ENCODE assay signal across 1 cellular context in genomic region chr3:150733373-150733935, GRCh38.
TF ChIP-seq lines count a peak whose summit lies in the region.

No MANE protein-coding gene starts in this region.

TF ChIP-seq in K562, 482 proteins besides CTCF, POLR2A, EP300 and RAD21 (continued from another document and continues in another):
- no peak for TF ChIP-seq ZNF354B (CRISPR knock-in tag; IDR thresholded peaks at IDR 0.05)
- TF ChIP-seq SMC3 (conservative IDR thresholded peaks at IDR 0.05; ENCODE audit: insufficient read depth, low read depth, low read length) = no peak
- no peak for TF ChIP-seq CCAR2 (IDR thresholded peaks at IDR 0.05; ENCODE audit: low read depth, low read length)
- TF ChIP-seq FIP1L1 (IDR thresholded peaks at IDR 0.05; ENCODE audit: low read depth, low read length, poor library complexity, severe bottlenecking) = no peak
- no peak for TF ChIP-seq ZNF444 (CRISPR knock-in tag; IDR thresholded peaks at IDR 0.05)
- TF ChIP-seq DMBX1 (CRISPR knock-in tag; IDR thresholded peaks at IDR 0.05; ENCODE audit: borderline replicate concordance) = no peak
- no peak for TF ChIP-seq REST (CRISPR knock-in tag; IDR thresholded peaks at IDR 0.05; ENCODE audit: low read depth)
- no peak for TF ChIP-seq ZNF121 (CRISPR knock-in tag; conservative IDR thresholded peaks at IDR 0.05)
- TF ChIP-seq ZNF436 (CRISPR knock-in tag; IDR thresholded peaks at IDR 0.05) = no peak
- no peak for TF ChIP-seq KLF10 (CRISPR knock-in tag; IDR thresholded peaks at IDR 0.05)
- TF ChIP-seq HES1 (IDR thresholded peaks at IDR 0.05; ENCODE audit: low read depth) = 0 out of 2 replicates have a peak, but pooled peaks have one; percentile 19
- TF ChIP-seq MXI1 (IDR thresholded peaks at IDR 0.05; ENCODE audit: low read depth, low read length) = 0 out of 2 replicates have a peak, but pooled peaks have one; percentile 38
- no peak for TF ChIP-seq RBM14 (IDR thresholded peaks at IDR 0.05; ENCODE audit: borderline replicate concordance, insufficient read depth, low read depth, low read length)
- peak; percentile 59; the same call in 1 of the 2 replicates for TF ChIP-seq ELF1 (tag; IDR thresholded peaks at IDR 0.05)
- no peak for TF ChIP-seq ARHGAP35 (IDR thresholded peaks at IDR 0.05; ENCODE audit: partially characterized antibody)
- TF ChIP-seq CHD1 (IDR thresholded peaks at IDR 0.05; ENCODE audit: low read length) = no peak
- no peak for TF ChIP-seq XRCC5 (IDR thresholded peaks at IDR 0.05; ENCODE audit: low read depth, low read length)
- peak; percentile 61; the same call in 1 of the 2 replicates for TF ChIP-seq TRIM28 (IDR thresholded peaks at IDR 0.05)
- TF ChIP-seq ESRRB (CRISPR knock-in tag; IDR thresholded peaks at IDR 0.05; ENCODE audit: borderline replicate concordance) = no peak
- no peak for TF ChIP-seq PHF8 (IDR thresholded peaks at IDR 0.05; ENCODE audit: borderline replicate concordance, low read length)
- TF ChIP-seq NONO (IDR thresholded peaks at IDR 0.05; ENCODE audit: low read depth in 2 of 2, low read length in 1 of 2) = peak in 1 of 2 experiments; percentile 9; a peak in 1 of 4 replicates
- TF ChIP-seq SUPT5H (IDR thresholded peaks at IDR 0.05) = no peak
- TF ChIP-seq MCM7 (IDR thresholded peaks at IDR 0.05) = no peak
- TF ChIP-seq SOX6 (IDR thresholded peaks at IDR 0.05) = peak; percentile 86
- TF ChIP-seq CBX1 (IDR thresholded peaks at IDR 0.05; ENCODE audit: low read depth) = no peak
- no peak for TF ChIP-seq POLR3A (IDR thresholded peaks at IDR 0.05; ENCODE audit: borderline replicate concordance, extremely low read depth, insufficient read depth, insufficient read length)
- TF ChIP-seq AFF1 (IDR thresholded peaks at IDR 0.05; ENCODE audit: low read depth in 1 of 2, partially characterized antibody in 2 of 2) = peak; percentile 54 to 81
- TF ChIP-seq U2AF1 (optimal IDR thresholded peaks at IDR 0.05; ENCODE audit: low read depth, low read length) = no peak
- no peak for TF ChIP-seq FOXK1 (CRISPR knock-in tag; IDR thresholded peaks at IDR 0.05; ENCODE audit: borderline replicate concordance)
- TF ChIP-seq GTF2A2 (tag; IDR thresholded peaks at IDR 0.05) = no peak
- no peak for TF ChIP-seq HNRNPH1 (optimal IDR thresholded peaks at IDR 0.05; ENCODE audit: low read depth, low read length)
- TF ChIP-seq HSF4 (CRISPR knock-in tag; IDR thresholded peaks at IDR 0.05; ENCODE audit: borderline replicate concordance) = no peak
- no peak for TF ChIP-seq ZNF507 (tag; conservative IDR thresholded peaks at IDR 0.05)
- no peak for TF ChIP-seq SIN3A (IDR thresholded peaks at IDR 0.05; ENCODE audit: borderline replicate concordance in 2 of 2, control insufficient read depth in 1 of 2, low read depth in 2 of 2, low read length in 2 of 2)
- TF ChIP-seq MLX (CRISPR knock-in tag; conservative IDR thresholded peaks at IDR 0.05) = no peak
- no peak for TF ChIP-seq ZNF174 (CRISPR knock-in tag; IDR thresholded peaks at IDR 0.05)
- TF ChIP-seq ERF (CRISPR knock-in tag; IDR thresholded peaks at IDR 0.05) = no peak
- TF ChIP-seq ZNF224 (CRISPR knock-in tag; IDR thresholded peaks at IDR 0.05) = no peak
- TF ChIP-seq DIDO1 (tag; IDR thresholded peaks at IDR 0.05; ENCODE audit: low read depth) = peak; percentile 61; the same call in 1 of the 2 replicates
- TF ChIP-seq KDM2B (CRISPR knock-in tag; IDR thresholded peaks at IDR 0.05) = no peak
- TF ChIP-seq MAFK (IDR thresholded peaks at IDR 0.05; ENCODE audit: low read length) = no peak
- no peak for TF ChIP-seq HMG20A (CRISPR knock-in tag; conservative IDR thresholded peaks at IDR 0.05)
- TF ChIP-seq EHMT2 (IDR thresholded peaks at IDR 0.05) = peak; percentile 63; the same call in 1 of the 2 replicates
- TF ChIP-seq GTF2B (IDR thresholded peaks at IDR 0.05; ENCODE audit: extremely low read depth, insufficient read length) = no peak
- TF ChIP-seq CCNT2 (IDR thresholded peaks at IDR 0.05; ENCODE audit: borderline replicate concordance, extremely low read depth, insufficient read length, low read depth, low read length) = no peak
- peak; percentile 41 to 48; a peak in 2 of 4 replicates for TF ChIP-seq NRF1 (conservative IDR thresholded peaks at IDR 0.05 in 1 of 2, IDR thresholded peaks at IDR 0.05 in 1 of 2)
- TF ChIP-seq SNAPC5 (CRISPR knock-in tag; IDR thresholded peaks at IDR 0.05) = no peak
- no peak for TF ChIP-seq JUNB (CRISPR knock-in tag; conservative IDR thresholded peaks at IDR 0.05)
- no peak for TF ChIP-seq XRCC3 (IDR thresholded peaks at IDR 0.05)
- no peak for TF ChIP-seq RBM15 (IDR thresholded peaks at IDR 0.05; ENCODE audit: insufficient read depth, low read length)
- TF ChIP-seq THRA (IDR thresholded peaks at IDR 0.05) = no peak
- TF ChIP-seq ZNF165 (CRISPR knock-in tag; IDR thresholded peaks at IDR 0.05; ENCODE audit: borderline replicate concordance) = no peak
- no peak for TF ChIP-seq MYC (IDR thresholded peaks at IDR 0.05; ENCODE audit: low read depth, low read length)
- no peak for TF ChIP-seq MYC (CRISPR knock-in tag; IDR thresholded peaks at IDR 0.05; ENCODE audit: borderline replicate concordance, low read depth)
- TF ChIP-seq ZNF699 (CRISPR knock-in tag; IDR thresholded peaks at IDR 0.05; ENCODE audit: insufficient replicate concordance) = no peak
- TF ChIP-seq GMEB1 (CRISPR knock-in tag; IDR thresholded peaks at IDR 0.05) = no peak
- TF ChIP-seq ZC3H11A (IDR thresholded peaks at IDR 0.05; ENCODE audit: low read depth, low read length) = no peak
- no peak for TF ChIP-seq FUS (optimal IDR thresholded peaks at IDR 0.05; ENCODE audit: low read depth, low read length)
- peak; percentile 64 for TF ChIP-seq HDAC3 (IDR thresholded peaks at IDR 0.05; ENCODE audit: borderline replicate concordance, partially characterized antibody)
- 0 out of 2 replicates have a peak, but pooled peaks have one; percentile 18 for TF ChIP-seq GATAD2B (IDR thresholded peaks at IDR 0.05; ENCODE audit: borderline replicate concordance)
- TF ChIP-seq RHOXF2B (CRISPR knock-in tag; conservative IDR thresholded peaks at IDR 0.05) = no peak
- no peak for TF ChIP-seq FOXJ2 (tag; IDR thresholded peaks at IDR 0.05)
- no peak for TF ChIP-seq ELK3 (CRISPR knock-in tag; IDR thresholded peaks at IDR 0.05)
